Comparison of ENCODE assay signal across 22 cellular contexts in the genomic region with DNA sequence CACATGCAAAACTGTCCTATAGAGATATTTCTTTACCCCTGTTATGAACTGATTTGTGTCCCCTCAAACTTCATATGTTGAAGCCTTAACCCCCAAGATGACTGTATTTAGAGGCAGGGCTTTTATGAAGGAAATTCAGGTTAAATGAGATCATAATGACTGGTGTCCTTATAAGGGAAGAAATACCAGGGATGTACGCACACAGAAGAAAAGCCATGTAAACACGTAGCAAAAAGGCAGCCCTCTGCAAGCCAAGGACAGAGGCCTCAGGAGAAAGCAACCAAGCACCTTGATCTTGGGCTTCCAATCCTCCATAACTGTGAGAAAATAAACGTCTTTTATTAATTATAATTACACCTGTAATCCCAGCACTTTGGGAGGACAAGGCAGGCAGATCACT.
DNase-seq lines count a peak whose midpoint lies in the region; ATAC-seq and TF ChIP-seq lines count a peak whose summit lies in the region.
"Had no signal": no experiment of that assay in that cellular context is flagged by ENCODE, and none has a peak within 500 bp of the region (broad histone marks: within the 10 kb centered on the region; RNA-seq: fewer than 3 reads in every experiment).

No MANE protein-coding gene starts in this region.

- no peaks in the 10 kb centered on the region for H4K20me1 ChIP-seq in neural cell (ENCODE audit: insufficient read depth)

- H3K36me3 Mint-ChIP-seq in immature natural killer cell: no peaks in the 10 kb centered on the region

- no peak overlapping the region for H3K4me2 ChIP-seq in neural cell (ENCODE audit: low read length)

- H3K4me1 ChIP-seq in body of pancreas: no peaks in the 10 kb centered on the region

- peaks cover 6 to 33% (median 12%) of the 10 kb centered on the region in 3 donors for H3K27me3 Mint-ChIP-seq in immature natural killer cell (ENCODE audit: low read depth in 3 of 3)

- H3K27ac Mint-ChIP-seq in immature natural killer cell: no peak overlapping the region

- H3K4me3 ChIP-seq in astrocyte of the spinal cord (ENCODE audit: low read depth, low read length): no peak overlapping the region
- H3K4me3 ChIP-seq in neural cell (ENCODE audit: low read length): no peak overlapping the region
- no peak overlapping the region for H3K4me3 ChIP-seq in body of pancreas

- peak overlapping the region; percentile 80 for H3K27ac ChIP-seq in neural cell (ENCODE audit: low read length)
- H3K27ac ChIP-seq in body of pancreas: no peak overlapping the region
- H3K27ac ChIP-seq: C4-2B had no signal

- no peaks in the 10 kb centered on the region for H3K4me1 Mint-ChIP-seq in immature natural killer cell

- peaks cover 4% of the 10 kb centered on the region for H3K9me3 ChIP-seq in neural cell (ENCODE audit: low read length)
- H3K9me3 ChIP-seq in body of pancreas: no peaks in the 10 kb centered on the region

- DNase-seq in HCEC 1CT (peak; percentile 64), astrocyte of the spinal cord (ENCODE audit: low read depth, low spot score) (peak; percentile 35), immature natural killer cell (no peak), body of pancreas (no peak), glomerular visceral epithelial cell (ENCODE audit: extremely low spot score) (no peak)
- DNase-seq: ACHN; AML-193; DMS79; GOT3; MV-4-11; NCI-H1417; NCI-H187; NCI-H2107; NCI-H510A; NCI-H748 treated with DMSO at 0.1 percent for 48 hours; NK-92 treated with Interleukin-12 subunit alpha and Interleukin-12 subunit beta, amount 100 ng/mL, for 24 hours; OCI-M1; SHP77 had no signal

- no peak overlapping the region for H3K9ac ChIP-seq in neural cell (ENCODE audit: low read length)

- no peaks in the 10 kb centered on the region for H3F3A ChIP-seq in neural cell (ENCODE audit: insufficient read depth, low read length, poor library complexity, severe bottlenecking)

- H3K4me3 Mint-ChIP-seq in immature natural killer cell: no peak overlapping the region

- H2AFZ ChIP-seq in neural cell (ENCODE audit: low read depth, low read length): no peak overlapping the region

- H3K36me3 ChIP-seq in neural cell (ENCODE audit: insufficient read depth, low read length) (no peaks in the 10 kb centered on the region), body of pancreas (replicated peaks in 1 of 2; ENCODE audit: insufficient read depth in 1 of 2, low read depth in 2 of 2) (no peaks in the 10 kb centered on the region)

- intact Hi-C loops in body of pancreas (cut with DNase I): no loop called here

- H3K9me3 Mint-ChIP-seq in immature natural killer cell: peaks cover 0 to 2% (median 0%) of the 10 kb centered on the region in 6 donors

- no peaks in the 10 kb centered on the region for H3K79me2 ChIP-seq in neural cell (replicated peaks; ENCODE audit: insufficient read depth, low read length)

- TF ChIP-seq CTCF in astrocyte of the spinal cord (IDR thresholded peaks at IDR 0.05; ENCODE audit: low read depth, low read length): no peak
- no peak for TF ChIP-seq CTCF in neural cell (IDR thresholded peaks at IDR 0.05; ENCODE audit: poor library complexity, severe bottlenecking)
- no peak for TF ChIP-seq CTCF in body of pancreas (IDR thresholded peaks at IDR 0.05)

- WGBS in body of pancreas, 2 donors: 71 to 80% methylated on average over 3 of the region's 3 CpGs

- no peak for TF ChIP-seq RAD21 in neural cell (conservative IDR thresholded peaks at IDR 0.05)

- TF ChIP-seq POLR2A in body of pancreas (IDR thresholded peaks at IDR 0.05): no peak

- in situ Hi-C loops in astrocyte of the spinal cord (cut with HindIII; ENCODE audit: low sequenced_read_pairs): no loop called here

- no peak for ATAC-seq in GM18519 (IDR thresholded peaks at IDR 0.05; ENCODE audit: low FRiP score, unreplicated experiment)
- ATAC-seq in body of pancreas: no peak
- ATAC-seq: SK-N-SH treated with all-trans-retinoic acid at 6 μM for 48 hours had no signal

- H3K9me2 ChIP-seq in neural cell (ENCODE audit: insufficient read depth, low read length): no peaks in the 10 kb centered on the region

- H3K27me3 ChIP-seq in neural cell (ENCODE audit: insufficient read depth, low read depth, low read length) (no peaks in the 10 kb centered on the region), body of pancreas (no peaks in the 10 kb centered on the region)

- no peak for TF ChIP-seq EP300 in neural cell (conservative IDR thresholded peaks at IDR 0.05; ENCODE audit: poor library complexity, severe bottlenecking)

TF ChIP-seq in neural cell, 6 proteins besides CTCF, POLR2A, EP300 and RAD21:
- TF ChIP-seq TAF1 (IDR thresholded peaks at IDR 0.05; ENCODE audit: low read depth): no peak
- TF ChIP-seq, protein P1, sequence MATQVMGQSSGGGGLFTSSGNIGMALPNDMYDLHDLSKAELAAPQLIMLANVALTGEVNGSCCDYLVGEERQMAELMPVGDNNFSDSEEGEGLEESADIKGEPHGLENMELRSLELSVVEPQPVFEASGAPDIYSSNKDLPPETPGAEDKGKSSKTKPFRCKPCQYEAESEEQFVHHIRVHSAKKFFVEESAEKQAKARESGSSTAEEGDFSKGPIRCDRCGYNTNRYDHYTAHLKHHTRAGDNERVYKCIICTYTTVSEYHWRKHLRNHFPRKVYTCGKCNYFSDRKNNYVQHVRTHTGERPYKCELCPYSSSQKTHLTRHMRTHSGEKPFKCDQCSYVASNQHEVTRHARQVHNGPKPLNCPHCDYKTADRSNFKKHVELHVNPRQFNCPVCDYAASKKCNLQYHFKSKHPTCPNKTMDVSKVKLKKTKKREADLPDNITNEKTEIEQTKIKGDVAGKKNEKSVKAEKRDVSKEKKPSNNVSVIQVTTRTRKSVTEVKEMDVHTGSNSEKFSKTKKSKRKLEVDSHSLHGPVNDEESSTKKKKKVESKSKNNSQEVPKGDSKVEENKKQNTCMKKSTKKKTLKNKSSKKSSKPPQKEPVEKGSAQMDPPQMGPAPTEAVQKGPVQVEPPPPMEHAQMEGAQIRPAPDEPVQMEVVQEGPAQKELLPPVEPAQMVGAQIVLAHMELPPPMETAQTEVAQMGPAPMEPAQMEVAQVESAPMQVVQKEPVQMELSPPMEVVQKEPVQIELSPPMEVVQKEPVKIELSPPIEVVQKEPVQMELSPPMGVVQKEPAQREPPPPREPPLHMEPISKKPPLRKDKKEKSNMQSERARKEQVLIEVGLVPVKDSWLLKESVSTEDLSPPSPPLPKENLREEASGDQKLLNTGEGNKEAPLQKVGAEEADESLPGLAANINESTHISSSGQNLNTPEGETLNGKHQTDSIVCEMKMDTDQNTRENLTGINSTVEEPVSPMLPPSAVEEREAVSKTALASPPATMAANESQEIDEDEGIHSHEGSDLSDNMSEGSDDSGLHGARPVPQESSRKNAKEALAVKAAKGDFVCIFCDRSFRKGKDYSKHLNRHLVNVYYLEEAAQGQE (IDR thresholded peaks at IDR 0.05; ENCODE audit: borderline replicate concordance): no peak
- TF ChIP-seq SMC3 (conservative IDR thresholded peaks at IDR 0.05; ENCODE audit: poor library complexity): no peak
- no peak for TF ChIP-seq POLR2AphosphoS5 (IDR thresholded peaks at IDR 0.05)
- TF ChIP-seq EZH2 (IDR thresholded peaks at IDR 0.05; ENCODE audit: borderline replicate concordance, insufficient read depth, low read length, poor library complexity, severe bottlenecking): no peak
- TF ChIP-seq MXI1 (conservative IDR thresholded peaks at IDR 0.05; ENCODE audit: poor library complexity, severe bottlenecking): no peak

Comparison
In these comparisons a context has a peak if more than half of its experiments do, and no peak if none do; other contexts are left out.
1. DNase-seq: peak in HCEC 1CT (single experiment) and astrocyte of the spinal cord (single experiment); none in immature natural killer cell (0 of 3), body of pancreas (0 of 4) and glomerular visceral epithelial cell (single experiment).